In the genomic region with DNA sequence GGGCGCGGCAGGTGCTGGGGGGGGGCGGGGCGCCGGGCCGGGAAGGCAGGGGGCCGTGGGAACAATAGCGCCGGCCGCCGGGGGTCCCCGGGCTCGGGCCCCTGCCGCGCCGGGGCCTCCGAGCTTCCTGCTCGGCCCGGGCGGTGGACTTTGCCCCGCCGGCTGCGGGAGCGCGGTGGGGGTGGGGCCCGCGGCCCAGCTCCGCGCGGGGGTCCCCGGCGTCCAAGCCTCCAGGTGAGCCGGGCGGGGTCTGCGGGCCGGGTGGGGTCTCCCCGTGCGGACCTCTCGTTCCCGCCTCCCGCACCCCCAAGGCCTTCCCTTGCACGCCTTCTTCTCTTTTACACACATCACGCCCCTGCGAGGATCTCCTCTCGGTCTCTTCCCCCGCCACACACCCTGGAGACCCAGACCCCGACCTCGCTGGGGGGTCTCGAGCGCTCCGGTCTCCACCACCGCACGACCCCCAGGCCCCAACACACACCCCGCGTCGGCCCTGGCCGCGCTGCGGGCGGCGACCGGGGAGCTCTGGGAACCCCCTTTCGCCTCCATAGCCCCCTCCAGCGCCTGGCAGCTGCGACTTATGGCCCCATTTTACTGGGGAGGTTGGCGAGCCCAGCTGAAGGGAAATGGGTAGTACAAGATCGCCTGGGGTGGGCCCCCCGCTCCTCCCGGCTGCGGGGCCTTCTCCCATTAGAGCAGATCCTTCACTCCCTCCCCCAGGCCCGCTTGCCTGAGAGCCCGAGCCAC, we compare ENCODE assay signal across 9 cellular contexts. TPM values are rescaled to one million over a fixed set of nuclear protein-coding genes. Genes with fewer than 3 reads are reported as not detected.
DNase-seq lines count a peak whose midpoint lies in the region; ATAC-seq and TF ChIP-seq lines count a peak whose summit lies in the region.
"Had no signal": no experiment of that assay in that cellular context is flagged by ENCODE, and none has a peak within 500 bp of the region (broad histone marks: within the 10 kb centered on the region; RNA-seq: fewer than 3 reads in every experiment).

No MANE protein-coding gene starts in this region.

- peaks cover 9% of the 10 kb centered on the region for H3K4me1 Mint-ChIP-seq in activated naive CD4-positive, alpha-beta T cell treated with anti-CD3 and anti-CD28 coated beads, Interleukin-2, amount 50 U/mL, for 24 hours
- peaks cover 7% of the 10 kb centered on the region for H3K4me1 Mint-ChIP-seq in activated CD8-positive, alpha-beta T cell treated with anti-CD3 and anti-CD28 coated beads for 36 hours (ENCODE audit: low read depth)
- H3K4me1 Mint-ChIP-seq in type B pancreatic cell (ENCODE audit: unreplicated experiment), result peaks cover 18% of the 10 kb centered on the region

- H3K4me3 Mint-ChIP-seq in activated naive CD4-positive, alpha-beta T cell treated with anti-CD3 and anti-CD28 coated beads, Interleukin-2, amount 50 U/mL, for 24 hours, result peak overlapping the region; percentile 59
- peak overlapping the region; percentile 56 for H3K4me3 Mint-ChIP-seq in activated CD8-positive, alpha-beta T cell treated with anti-CD3 and anti-CD28 coated beads for 36 hours
- H3K4me3 Mint-ChIP-seq in type B pancreatic cell, result peak overlapping the region; percentile 87

- H3K27me3 Mint-ChIP-seq in activated naive CD4-positive, alpha-beta T cell treated with anti-CD3 and anti-CD28 coated beads, Interleukin-2, amount 50 U/mL, for 24 hours, result peaks cover 18% of the 10 kb centered on the region
- peaks cover 30% of the 10 kb centered on the region for H3K27me3 Mint-ChIP-seq in activated CD8-positive, alpha-beta T cell treated with anti-CD3 and anti-CD28 coated beads for 36 hours
- peaks cover 32% of the 10 kb centered on the region for H3K27me3 Mint-ChIP-seq in type B pancreatic cell

- H3K27ac Mint-ChIP-seq in activated naive CD4-positive, alpha-beta T cell treated with anti-CD3 and anti-CD28 coated beads, Interleukin-2, amount 50 U/mL, for 24 hours, result no peak overlapping the region
- no peak overlapping the region for H3K27ac Mint-ChIP-seq in activated CD8-positive, alpha-beta T cell treated with anti-CD3 and anti-CD28 coated beads for 36 hours
- no peak overlapping the region for H3K27ac Mint-ChIP-seq in type B pancreatic cell

- POLR2A ChIA-PET in activated CD8-positive, alpha-beta T cell treated with anti-CD3 and anti-CD28 coated beads for 36 hours (lab: Charles Lee), result interaction anchor here (0.6 to 0.9 kb wide), 4 partner anchors 33 to 255 kb away, joined by 3 read pairs; partner anchors contain the start of genes PET100 and XAB2

- CTCF ChIA-PET in activated CD8-positive, alpha-beta T cell treated with anti-CD3 and anti-CD28 coated beads for 36 hours (lab: Charles Lee), result interaction anchor here (1.0 to 2.5 kb wide), 3 partner anchors 11 to 85 kb away, joined by 3 to 17 read pairs (median 10); partner anchors contain the start of gene TRAPPC5

- no peaks in the 10 kb centered on the region for H3K36me3 Mint-ChIP-seq in activated naive CD4-positive, alpha-beta T cell treated with anti-CD3 and anti-CD28 coated beads, Interleukin-2, amount 50 U/mL, for 24 hours
- no peaks in the 10 kb centered on the region for H3K36me3 Mint-ChIP-seq in activated CD8-positive, alpha-beta T cell treated with anti-CD3 and anti-CD28 coated beads for 36 hours (ENCODE audit: low read depth)
- no peaks in the 10 kb centered on the region for H3K36me3 Mint-ChIP-seq in type B pancreatic cell

- DNase-seq in activated naive CD4-positive, alpha-beta T cell (lab: John Stamatoyannopoulos, UW), result no peak
- DNase-seq in activated CD8-positive, alpha-beta T cell treated with anti-CD3 and anti-CD28 coated beads for 36 hours, result peak; percentile 22
- no peak for DNase-seq in left lobe of liver (ENCODE audit: low spot score)
- DNase-seq in type B pancreatic cell (ENCODE audit: extremely low spot score, unreplicated experiment), result no peak
- DNase-seq in NK-92 (lab: John Stamatoyannopoulos, UW; ENCODE audit: unreplicated experiment), result no peak
- no peak for DNase-seq in occipital lobe (lab: John Stamatoyannopoulos, UW)
- DNase-seq in SW480 (ENCODE audit: low spot score), result no peak
- DNase-seq: DND-41 had no signal

- no peak for ATAC-seq in activated CD8-positive, alpha-beta T cell treated with anti-CD3 and anti-CD28 coated beads for 36 hours
- peak; percentile 70 for ATAC-seq in left lobe of liver

- TF ChIP-seq CTCF in activated CD8-positive, alpha-beta T cell treated with anti-CD3 and anti-CD28 coated beads for 36 hours (IDR thresholded peaks at IDR 0.05), result peak; percentile 15
- no peak for TF ChIP-seq CTCF in type B pancreatic cell (conservative IDR thresholded peaks at IDR 0.05)

- H3K9me3 Mint-ChIP-seq in activated naive CD4-positive, alpha-beta T cell treated with anti-CD3 and anti-CD28 coated beads, Interleukin-2, amount 50 U/mL, for 24 hours, result no peaks in the 10 kb centered on the region
- peaks cover 3% of the 10 kb centered on the region for H3K9me3 Mint-ChIP-seq in activated CD8-positive, alpha-beta T cell treated with anti-CD3 and anti-CD28 coated beads for 36 hours
- no peaks in the 10 kb centered on the region for H3K9me3 Mint-ChIP-seq in type B pancreatic cell

- intact Hi-C loops in activated CD8-positive, alpha-beta T cell treated with anti-CD3 and anti-CD28 coated beads for 36 hours (cut with micrococcal nuclease), result no loop called here

RNA-seq across cellular contexts. Expression of gene CAMSAP3, which starts 0.7 kb away (rescaled TPM):
- under 1 TPM; 0.25 to 0.63 TPM for total RNA-seq in activated CD8-positive, alpha-beta T cell treated with anti-CD3 and anti-CD28 coated beads for 36 hours
- total RNA-seq in left lobe of liver (40.8 TPM), type B pancreatic cell (ENCODE audit: low replicate concordance) (28.6 and 51.8 TPM in 2 replicates), occipital lobe (17.0 TPM)

RNA-seq across cellular contexts. Expression of gene XAB2, which starts 33.0 kb away (rescaled TPM):
- total RNA-seq in activated CD8-positive, alpha-beta T cell treated with anti-CD3 and anti-CD28 coated beads for 36 hours, result 10 to 100 TPM; 50.7 to 54.1 TPM
- 21.2 TPM for total RNA-seq in left lobe of liver
- total RNA-seq in type B pancreatic cell (ENCODE audit: low replicate concordance), result 38.5 and 46.5 TPM in 2 replicates
- total RNA-seq in occipital lobe, result 18.4 TPM

RNA-seq across cellular contexts. Expression of gene PET100, which starts 33.2 kb away (rescaled TPM):
- 10 to 100 TPM; 71.8 to 83.3 TPM for total RNA-seq in activated CD8-positive, alpha-beta T cell treated with anti-CD3 and anti-CD28 coated beads for 36 hours
- total RNA-seq in left lobe of liver, result 75.6 TPM
- total RNA-seq in type B pancreatic cell (ENCODE audit: low replicate concordance), result 160 and 184 TPM in 2 replicates
- 14.7 TPM for total RNA-seq in occipital lobe

RNA-seq across cellular contexts. Expression of gene PCP2, which starts 37.2 kb away (rescaled TPM):
- 1 to 10 TPM; 4.0 to 4.8 TPM for total RNA-seq in activated CD8-positive, alpha-beta T cell treated with anti-CD3 and anti-CD28 coated beads for 36 hours
- total RNA-seq in left lobe of liver (1.7 TPM), type B pancreatic cell (ENCODE audit: low replicate concordance) (1.0 TPM in 1 of 2 replicates, not detected in the other), occipital lobe (not detected)

RNA-seq across cellular contexts. Expression of gene STXBP2, which starts 40.5 kb away (rescaled TPM):
- 10 to 100 TPM; 96.4 to 99.2 TPM for total RNA-seq in activated CD8-positive, alpha-beta T cell treated with anti-CD3 and anti-CD28 coated beads for 36 hours
- total RNA-seq in left lobe of liver (48.0 TPM), type B pancreatic cell (ENCODE audit: low replicate concordance) (61.6 and 108 TPM in 2 replicates), occipital lobe (3.0 TPM)

Comparison
In these comparisons a context has a peak if more than half of its experiments do, and no peak if none do; other contexts are left out.
1. RNA of gene CAMSAP3, which starts 0.7 kb away (total RNA-seq): 40.8 TPM in left lobe of liver (single experiment), 28.6 to 51.8 TPM in type B pancreatic cell and 17.0 TPM in occipital lobe (single experiment); 0.25 to 0.63 TPM in activated CD8-positive, alpha-beta T cell treated with anti-CD3 and anti-CD28 coated beads for 36 hours; every median in the first group is over 10 times any median in the second.
2. Peak in every context shown above with its lines, with median percentiles within 50 percentile points of each other: H3K4me3 Mint-ChIP-seq.